In genomic region chr3:49899815-49900214, GRCh38 we compare ENCODE assay signal across 10 cellular contexts. TPM values are rescaled to one million over a fixed set of nuclear protein-coding genes. Genes with fewer than 3 reads are reported as not detected.
DNase-seq lines count a peak whose midpoint lies in the region; ATAC-seq and TF ChIP-seq lines count a peak whose summit lies in the region.
"Had no signal": no experiment of that assay in that cellular context is flagged by ENCODE, and none has a peak within 500 bp of the region (broad histone marks: within the 10 kb centered on the region; RNA-seq: fewer than 3 reads in every experiment).

No MANE protein-coding gene starts in this region.

- no peak for TF ChIP-seq POLR2A in GM18505 (IDR thresholded peaks at IDR 0.05; ENCODE audit: borderline replicate concordance, extremely low read depth, insufficient read depth, insufficient read length)

- no peaks in the 10 kb centered on the region for H3K9me2 ChIP-seq in GM23248 (ENCODE audit: insufficient read depth)

- intact Hi-C loops in ascending aorta (cut with DNase I), result no loop called here

- H3K4me1 ChIP-seq in GM23248 (ENCODE audit: insufficient read depth), result peaks cover 13% of the 10 kb centered on the region
- H3K4me1 ChIP-seq in SJCRH30, result no peaks in the 10 kb centered on the region
- H3K4me1 ChIP-seq in ascending aorta, result peaks cover 0 to 14% of the 10 kb centered on the region in 2 donors

- TF ChIP-seq CTCF in ascending aorta (IDR thresholded peaks at IDR 0.05), result peak in 1 of 3 experiments; percentile 9

- H2AFZ ChIP-seq in GM23248, result no peak overlapping the region

- in situ Hi-C loops in GM23248 (cut with MboI), result no loop called here

- no peaks in the 10 kb centered on the region for H3F3A ChIP-seq in GM23248 (ENCODE audit: insufficient read depth)

- H3K4me3 ChIP-seq in GM23248 (no peak overlapping the region), SJCRH30 (no peak overlapping the region), ascending aorta (no peak overlapping the region)
- H3K4me3 ChIP-seq: SK-N-MC had no signal

- DNase-seq in Ammon's horn (ENCODE audit: low spot score), result peak; percentile 19
- DNase-seq in GM23248, result peak; percentile 14
- DNase-seq in SJCRH30, result peak; percentile 17 to 54
- peak; percentile 38 for DNase-seq in germinal center (ENCODE audit: low spot score)
- no peak for DNase-seq in NCI-H2081 (lab: John Stamatoyannopoulos, UW)
- no peak for DNase-seq in ascending aorta (ENCODE audit: low spot score in 2 of 2)
- no peak for DNase-seq in HCEC 1CT

- no peaks in the 10 kb centered on the region for H4K20me1 ChIP-seq in GM23248 (ENCODE audit: insufficient read depth)

- H3K9me3 ChIP-seq in GM23248 (ENCODE audit: low read depth), result no peaks in the 10 kb centered on the region
- no peaks in the 10 kb centered on the region for H3K9me3 ChIP-seq in SJCRH30 (replicated peaks)
- H3K9me3 ChIP-seq in ascending aorta, result no peaks in the 10 kb centered on the region

- no peak overlapping the region for H3K4me2 ChIP-seq in GM23248 (ENCODE audit: unreplicated experiment)

- H3K27me3 ChIP-seq in GM23248 (replicated peaks; ENCODE audit: insufficient read depth) (no peaks in the 10 kb centered on the region), SJCRH30 (no peaks in the 10 kb centered on the region), ascending aorta (no peaks in the 10 kb centered on the region)

- no peak for ATAC-seq in GM18505 (IDR thresholded peaks at IDR 0.05; ENCODE audit: unreplicated experiment)

- no peak overlapping the region for H3K9ac ChIP-seq in GM23248

- 94 to 97% methylated on average over 5 of the region's 5 CpGs for WGBS in GM23248 (ENCODE audit: low coverage in 1 of 2, low lambda C conversion rate in 2 of 2, missing lambda C conversion rate in 2 of 2), 2 experiments

- no peaks in the 10 kb centered on the region for H3K36me3 ChIP-seq in GM23248 (ENCODE audit: low read depth)
- H3K36me3 ChIP-seq in SJCRH30, result no peaks in the 10 kb centered on the region
- H3K36me3 ChIP-seq in ascending aorta, result peaks cover 0 to 2% of the 10 kb centered on the region in 2 donors

- no peak overlapping the region for H3K27ac ChIP-seq in GM23248
- H3K27ac ChIP-seq in SJCRH30, result no peak overlapping the region
- peak overlapping the region in 1 of 2 donors; percentile 44 for H3K27ac ChIP-seq in ascending aorta
- H3K27ac ChIP-seq: SK-N-MC had no signal

- H3K79me2 ChIP-seq in GM23248 (ENCODE audit: insufficient read depth), result no peaks in the 10 kb centered on the region

RNA-seq across cellular contexts. Expression of gene MST1R, which starts 3.9 kb away (rescaled TPM):
- total RNA-seq in GM23248 (2014; rRNA removed; shearing (Covaris generic)), result 0.32 TPM in 1 of 2 replicates, not detected in the other
- polyA plus RNA-seq in GM23248 (2016; fragmentation: Nextera tagmentation; extraction: Ambion mirVana), result 0.35 TPM in 1 of 2 replicates, not detected in the other
- total RNA-seq in SJCRH30 (2014; rRNA removed; shearing (Covaris generic)), result not detected in 2 replicates
- not detected for total RNA-seq in ascending aorta

RNA-seq across cellular contexts. Expression of gene MON1A, which starts 29.8 kb away (rescaled TPM):
- total RNA-seq in GM23248 (2014; rRNA removed; shearing (Covaris generic)), result 15.0 and 16.7 TPM in 2 replicates
- polyA plus RNA-seq in GM23248 (2016; fragmentation: Nextera tagmentation; extraction: Ambion mirVana), result 12.6 and 13.6 TPM in 2 replicates
- 5.4 and 6.1 TPM in 2 replicates for total RNA-seq in SJCRH30 (2014; rRNA removed; shearing (Covaris generic))
- 13.0 TPM for total RNA-seq in ascending aorta

RNA-seq across cellular contexts. Expression of gene CAMKV, which starts 30.1 kb away (rescaled TPM):
- total RNA-seq in GM23248 (2014; rRNA removed; shearing (Covaris generic)), result not detected in 2 replicates
- 0.09 and 0.19 TPM in 2 replicates for polyA plus RNA-seq in GM23248 (2016; fragmentation: Nextera tagmentation; extraction: Ambion mirVana)
- not detected in 2 replicates for total RNA-seq in SJCRH30 (2014; rRNA removed; shearing (Covaris generic))
- not detected for total RNA-seq in ascending aorta
- total RNA-seq: kidney epithelial cell had no signal

RNA-seq across cellular contexts. Expression of gene RBM6, which starts 40.1 kb away (rescaled TPM):
- total RNA-seq in GM23248 (2014; rRNA removed; shearing (Covaris generic)), result 29.8 and 31.8 TPM in 2 replicates
- 42.9 and 53.7 TPM in 2 replicates for polyA plus RNA-seq in GM23248 (2016; fragmentation: Nextera tagmentation; extraction: Ambion mirVana)
- total RNA-seq in SJCRH30 (2014; rRNA removed; shearing (Covaris generic)), result 51.0 and 58.1 TPM in 2 replicates
- 84.7 TPM for total RNA-seq in ascending aorta

RNA-seq across cellular contexts. Expression of gene TRAIP, which starts 43.5 kb away (rescaled TPM):
- 4.5 and 6.6 TPM in 2 replicates for total RNA-seq in GM23248 (2014; rRNA removed; shearing (Covaris generic))
- polyA plus RNA-seq in GM23248 (2016; fragmentation: Nextera tagmentation; extraction: Ambion mirVana), result 4.1 and 5.2 TPM in 2 replicates
- total RNA-seq in SJCRH30 (2014; rRNA removed; shearing (Covaris generic)), result 14.5 and 15.6 TPM in 2 replicates
- not detected for total RNA-seq in ascending aorta

Comparison
In these comparisons a context has a peak if more than half of its experiments do, and no peak if none do; other contexts are left out.
1. DNase-seq: peak in Ammon's horn (single experiment), GM23248 (single experiment), SJCRH30 (2 of 2) and germinal center (single experiment); none in NCI-H2081 (0 of 2), ascending aorta (0 of 2) and HCEC 1CT (single experiment).